Comparison of ENCODE assay signal across 2 cellular contexts in the genomic region with DNA sequence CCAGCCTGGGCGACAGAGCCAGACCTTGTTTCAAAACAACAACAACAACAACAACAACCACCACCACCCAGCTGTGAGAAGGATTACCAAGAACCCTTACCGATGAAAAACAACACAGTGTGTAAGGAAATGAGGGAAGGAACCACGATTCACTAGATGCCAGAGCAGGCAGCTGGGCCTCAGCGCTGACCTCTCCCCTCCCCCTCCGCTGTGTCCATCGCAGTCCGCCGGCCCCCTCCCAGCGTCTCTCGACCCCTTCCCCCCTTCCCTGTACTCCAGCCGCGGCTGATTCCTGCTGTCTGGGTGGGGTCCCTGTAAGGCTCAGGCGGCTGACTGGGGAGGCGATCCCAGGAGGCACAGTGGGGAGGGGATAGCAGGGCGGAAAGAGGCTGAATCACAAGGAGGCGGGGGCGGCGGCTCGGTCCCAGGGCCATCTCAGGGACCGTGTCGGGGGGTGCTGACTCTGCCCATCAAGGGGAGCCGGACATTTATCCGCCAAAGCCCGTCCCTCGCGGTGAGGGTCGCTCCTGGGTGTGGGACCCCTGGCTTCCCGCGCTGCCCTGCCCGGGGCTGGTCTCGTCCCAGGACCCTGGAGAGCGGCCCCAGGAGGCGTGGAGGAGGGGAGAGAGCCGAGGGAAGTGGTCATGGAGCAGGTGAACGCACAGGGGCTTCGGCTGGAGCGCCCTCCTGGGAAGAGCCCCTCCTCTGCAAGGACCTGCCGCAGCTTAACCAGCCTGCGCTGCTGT.
TF ChIP-seq lines count a peak whose summit lies in the region.

No MANE protein-coding gene starts in this region.

TF ChIP-seq in H1, 55 proteins besides CTCF, POLR2A, EP300 and RAD21 (continues in another document):
- TF ChIP-seq ASH2L (IDR thresholded peaks at IDR 0.05; ENCODE audit: low read length) (no peak), SP2 (IDR thresholded peaks at IDR 0.05; ENCODE audit: low read length) (no peak), RBBP5 (IDR thresholded peaks at IDR 0.05; ENCODE audit: borderline replicate concordance, low read depth, low read length) (no peak), EGR1 (IDR thresholded peaks at IDR 0.05; ENCODE audit: borderline replicate concordance, low read depth, low read length) (no peak; the same call in 1 of the 2 replicates), NRF1 (IDR thresholded peaks at IDR 0.05; ENCODE audit: low read depth, low read length) (no peak), KDM4A (IDR thresholded peaks at IDR 0.05; ENCODE audit: low read depth, low read length, severe bottlenecking) (peak; percentile 72), FOSL1 (IDR thresholded peaks at IDR 0.05; ENCODE audit: insufficient read depth, low read depth, low read length) (no peak)
- TF ChIP-seq, protein P1, sequence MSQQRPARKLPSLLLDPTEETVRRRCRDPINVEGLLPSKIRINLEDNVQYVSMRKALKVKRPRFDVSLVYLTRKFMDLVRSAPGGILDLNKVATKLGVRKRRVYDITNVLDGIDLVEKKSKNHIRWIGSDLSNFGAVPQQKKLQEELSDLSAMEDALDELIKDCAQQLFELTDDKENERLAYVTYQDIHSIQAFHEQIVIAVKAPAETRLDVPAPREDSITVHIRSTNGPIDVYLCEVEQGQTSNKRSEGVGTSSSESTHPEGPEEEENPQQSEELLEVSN (IDR thresholded peaks at IDR 0.05) = peak; percentile 31; the same call in 1 of the 2 replicates
- TF ChIP-seq, protein P2, sequence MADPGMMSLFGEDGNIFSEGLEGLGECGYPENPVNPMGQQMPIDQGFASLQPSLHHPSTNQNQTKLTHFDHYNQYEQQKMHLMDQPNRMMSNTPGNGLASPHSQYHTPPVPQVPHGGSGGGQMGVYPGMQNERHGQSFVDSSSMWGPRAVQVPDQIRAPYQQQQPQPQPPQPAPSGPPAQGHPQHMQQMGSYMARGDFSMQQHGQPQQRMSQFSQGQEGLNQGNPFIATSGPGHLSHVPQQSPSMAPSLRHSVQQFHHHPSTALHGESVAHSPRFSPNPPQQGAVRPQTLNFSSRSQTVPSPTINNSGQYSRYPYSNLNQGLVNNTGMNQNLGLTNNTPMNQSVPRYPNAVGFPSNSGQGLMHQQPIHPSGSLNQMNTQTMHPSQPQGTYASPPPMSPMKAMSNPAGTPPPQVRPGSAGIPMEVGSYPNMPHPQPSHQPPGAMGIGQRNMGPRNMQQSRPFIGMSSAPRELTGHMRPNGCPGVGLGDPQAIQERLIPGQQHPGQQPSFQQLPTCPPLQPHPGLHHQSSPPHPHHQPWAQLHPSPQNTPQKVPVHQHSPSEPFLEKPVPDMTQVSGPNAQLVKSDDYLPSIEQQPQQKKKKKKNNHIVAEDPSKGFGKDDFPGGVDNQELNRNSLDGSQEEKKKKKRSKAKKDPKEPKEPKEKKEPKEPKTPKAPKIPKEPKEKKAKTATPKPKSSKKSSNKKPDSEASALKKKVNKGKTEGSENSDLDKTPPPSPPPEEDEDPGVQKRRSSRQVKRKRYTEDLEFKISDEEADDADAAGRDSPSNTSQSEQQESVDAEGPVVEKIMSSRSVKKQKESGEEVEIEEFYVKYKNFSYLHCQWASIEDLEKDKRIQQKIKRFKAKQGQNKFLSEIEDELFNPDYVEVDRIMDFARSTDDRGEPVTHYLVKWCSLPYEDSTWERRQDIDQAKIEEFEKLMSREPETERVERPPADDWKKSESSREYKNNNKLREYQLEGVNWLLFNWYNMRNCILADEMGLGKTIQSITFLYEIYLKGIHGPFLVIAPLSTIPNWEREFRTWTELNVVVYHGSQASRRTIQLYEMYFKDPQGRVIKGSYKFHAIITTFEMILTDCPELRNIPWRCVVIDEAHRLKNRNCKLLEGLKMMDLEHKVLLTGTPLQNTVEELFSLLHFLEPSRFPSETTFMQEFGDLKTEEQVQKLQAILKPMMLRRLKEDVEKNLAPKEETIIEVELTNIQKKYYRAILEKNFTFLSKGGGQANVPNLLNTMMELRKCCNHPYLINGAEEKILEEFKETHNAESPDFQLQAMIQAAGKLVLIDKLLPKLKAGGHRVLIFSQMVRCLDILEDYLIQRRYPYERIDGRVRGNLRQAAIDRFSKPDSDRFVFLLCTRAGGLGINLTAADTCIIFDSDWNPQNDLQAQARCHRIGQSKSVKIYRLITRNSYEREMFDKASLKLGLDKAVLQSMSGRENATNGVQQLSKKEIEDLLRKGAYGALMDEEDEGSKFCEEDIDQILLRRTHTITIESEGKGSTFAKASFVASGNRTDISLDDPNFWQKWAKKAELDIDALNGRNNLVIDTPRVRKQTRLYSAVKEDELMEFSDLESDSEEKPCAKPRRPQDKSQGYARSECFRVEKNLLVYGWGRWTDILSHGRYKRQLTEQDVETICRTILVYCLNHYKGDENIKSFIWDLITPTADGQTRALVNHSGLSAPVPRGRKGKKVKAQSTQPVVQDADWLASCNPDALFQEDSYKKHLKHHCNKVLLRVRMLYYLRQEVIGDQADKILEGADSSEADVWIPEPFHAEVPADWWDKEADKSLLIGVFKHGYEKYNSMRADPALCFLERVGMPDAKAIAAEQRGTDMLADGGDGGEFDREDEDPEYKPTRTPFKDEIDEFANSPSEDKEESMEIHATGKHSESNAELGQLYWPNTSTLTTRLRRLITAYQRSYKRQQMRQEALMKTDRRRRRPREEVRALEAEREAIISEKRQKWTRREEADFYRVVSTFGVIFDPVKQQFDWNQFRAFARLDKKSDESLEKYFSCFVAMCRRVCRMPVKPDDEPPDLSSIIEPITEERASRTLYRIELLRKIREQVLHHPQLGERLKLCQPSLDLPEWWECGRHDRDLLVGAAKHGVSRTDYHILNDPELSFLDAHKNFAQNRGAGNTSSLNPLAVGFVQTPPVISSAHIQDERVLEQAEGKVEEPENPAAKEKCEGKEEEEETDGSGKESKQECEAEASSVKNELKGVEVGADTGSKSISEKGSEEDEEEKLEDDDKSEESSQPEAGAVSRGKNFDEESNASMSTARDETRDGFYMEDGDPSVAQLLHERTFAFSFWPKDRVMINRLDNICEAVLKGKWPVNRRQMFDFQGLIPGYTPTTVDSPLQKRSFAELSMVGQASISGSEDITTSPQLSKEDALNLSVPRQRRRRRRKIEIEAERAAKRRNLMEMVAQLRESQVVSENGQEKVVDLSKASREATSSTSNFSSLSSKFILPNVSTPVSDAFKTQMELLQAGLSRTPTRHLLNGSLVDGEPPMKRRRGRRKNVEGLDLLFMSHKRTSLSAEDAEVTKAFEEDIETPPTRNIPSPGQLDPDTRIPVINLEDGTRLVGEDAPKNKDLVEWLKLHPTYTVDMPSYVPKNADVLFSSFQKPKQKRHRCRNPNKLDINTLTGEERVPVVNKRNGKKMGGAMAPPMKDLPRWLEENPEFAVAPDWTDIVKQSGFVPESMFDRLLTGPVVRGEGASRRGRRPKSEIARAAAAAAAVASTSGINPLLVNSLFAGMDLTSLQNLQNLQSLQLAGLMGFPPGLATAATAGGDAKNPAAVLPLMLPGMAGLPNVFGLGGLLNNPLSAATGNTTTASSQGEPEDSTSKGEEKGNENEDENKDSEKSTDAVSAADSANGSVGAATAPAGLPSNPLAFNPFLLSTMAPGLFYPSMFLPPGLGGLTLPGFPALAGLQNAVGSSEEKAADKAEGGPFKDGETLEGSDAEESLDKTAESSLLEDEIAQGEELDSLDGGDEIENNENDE (IDR thresholded peaks at IDR 0.05; ENCODE audit: insufficient replicate concordance, low read length) = no peak
- TF ChIP-seq, protein P3, sequence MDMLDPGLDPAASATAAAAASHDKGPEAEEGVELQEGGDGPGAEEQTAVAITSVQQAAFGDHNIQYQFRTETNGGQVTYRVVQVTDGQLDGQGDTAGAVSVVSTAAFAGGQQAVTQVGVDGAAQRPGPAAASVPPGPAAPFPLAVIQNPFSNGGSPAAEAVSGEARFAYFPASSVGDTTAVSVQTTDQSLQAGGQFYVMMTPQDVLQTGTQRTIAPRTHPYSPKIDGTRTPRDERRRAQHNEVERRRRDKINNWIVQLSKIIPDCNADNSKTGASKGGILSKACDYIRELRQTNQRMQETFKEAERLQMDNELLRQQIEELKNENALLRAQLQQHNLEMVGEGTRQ (IDR thresholded peaks at IDR 0.05; ENCODE audit: low read length) = no peak

TF ChIP-seq in HepG2, 621 proteins besides CTCF, POLR2A, EP300 and RAD21:
- no peak for TF ChIP-seq ZNF563 (CRISPR knock-in tag; IDR thresholded peaks at IDR 0.05)
- TF ChIP-seq, protein P4, sequence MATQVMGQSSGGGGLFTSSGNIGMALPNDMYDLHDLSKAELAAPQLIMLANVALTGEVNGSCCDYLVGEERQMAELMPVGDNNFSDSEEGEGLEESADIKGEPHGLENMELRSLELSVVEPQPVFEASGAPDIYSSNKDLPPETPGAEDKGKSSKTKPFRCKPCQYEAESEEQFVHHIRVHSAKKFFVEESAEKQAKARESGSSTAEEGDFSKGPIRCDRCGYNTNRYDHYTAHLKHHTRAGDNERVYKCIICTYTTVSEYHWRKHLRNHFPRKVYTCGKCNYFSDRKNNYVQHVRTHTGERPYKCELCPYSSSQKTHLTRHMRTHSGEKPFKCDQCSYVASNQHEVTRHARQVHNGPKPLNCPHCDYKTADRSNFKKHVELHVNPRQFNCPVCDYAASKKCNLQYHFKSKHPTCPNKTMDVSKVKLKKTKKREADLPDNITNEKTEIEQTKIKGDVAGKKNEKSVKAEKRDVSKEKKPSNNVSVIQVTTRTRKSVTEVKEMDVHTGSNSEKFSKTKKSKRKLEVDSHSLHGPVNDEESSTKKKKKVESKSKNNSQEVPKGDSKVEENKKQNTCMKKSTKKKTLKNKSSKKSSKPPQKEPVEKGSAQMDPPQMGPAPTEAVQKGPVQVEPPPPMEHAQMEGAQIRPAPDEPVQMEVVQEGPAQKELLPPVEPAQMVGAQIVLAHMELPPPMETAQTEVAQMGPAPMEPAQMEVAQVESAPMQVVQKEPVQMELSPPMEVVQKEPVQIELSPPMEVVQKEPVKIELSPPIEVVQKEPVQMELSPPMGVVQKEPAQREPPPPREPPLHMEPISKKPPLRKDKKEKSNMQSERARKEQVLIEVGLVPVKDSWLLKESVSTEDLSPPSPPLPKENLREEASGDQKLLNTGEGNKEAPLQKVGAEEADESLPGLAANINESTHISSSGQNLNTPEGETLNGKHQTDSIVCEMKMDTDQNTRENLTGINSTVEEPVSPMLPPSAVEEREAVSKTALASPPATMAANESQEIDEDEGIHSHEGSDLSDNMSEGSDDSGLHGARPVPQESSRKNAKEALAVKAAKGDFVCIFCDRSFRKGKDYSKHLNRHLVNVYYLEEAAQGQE (IDR thresholded peaks at IDR 0.05; ENCODE audit: borderline replicate concordance in 1 of 2, low read depth in 1 of 2, low read length in 2 of 2) = peak; percentile 27 to 65; a peak in 3 of 4 replicates
